In the genomic region with DNA sequence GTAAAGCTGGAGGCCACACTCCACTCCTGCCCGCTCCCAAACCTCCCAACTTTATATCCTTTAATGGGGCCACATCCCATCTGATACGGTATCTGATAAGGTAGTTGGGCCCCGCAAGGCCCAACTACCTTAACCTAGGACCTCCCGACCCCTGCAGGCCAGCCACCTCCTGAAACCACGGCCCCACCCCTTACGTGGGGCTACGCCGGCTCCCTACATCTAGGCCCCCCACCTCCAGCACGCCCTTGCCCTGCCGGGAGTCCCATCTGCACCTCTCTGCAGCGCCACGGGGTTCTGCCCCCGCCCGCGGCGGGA, we compare ENCODE assay signal across 8 cellular contexts.
A peak's percentile ranks its signal among the peaks of the same experiment; 100 is the strongest.
DNase-seq lines count a peak whose midpoint lies in the region; ATAC-seq and TF ChIP-seq lines count a peak whose summit lies in the region.

No MANE protein-coding gene starts in this region.

- H3K27ac ChIP-seq in 22Rv1, result peak overlapping the region; percentile 90
- H3K27ac ChIP-seq in RWPE1, result peak overlapping the region; percentile 87

- peak overlapping the region; percentile 94 for H3K27ac Mint-ChIP-seq in stimulated activated effector memory CD8-positive, alpha-beta T cell treated with anti-CD3 and anti-CD28 coated beads, Interleukin-12 subunit alpha, Interleukin-12 subunit beta, amount 100 ng/mL, for 72 hours

- TF ChIP-seq CTCF in 22Rv1 (IDR thresholded peaks at IDR 0.05) (no peak), RWPE1 (conservative IDR thresholded peaks at IDR 0.05; ENCODE audit: low read depth) (no peak), foreskin fibroblast (IDR thresholded peaks at IDR 0.05; ENCODE audit: low read depth, low read length) (no peak)

- CTCF ChIA-PET in RWPE1 (lab: Yijun Ruan, JAX), result interaction anchor here (0.8 kb wide), 1 partner anchor 17 kb away, joined by 3 read pairs; no protein-coding TSS in a partner anchor

- POLR2A ChIA-PET in RWPE1 (lab: Yijun Ruan, JAX; ENCODE audit: low non-redundant PET), result interaction anchor here (1.4 kb wide), 1 partner anchor 21 kb away, joined by 4 read pairs; no protein-coding TSS in a partner anchor

- peak overlapping the region; percentile 60 to 71 for H3K4me3 ChIP-seq in foreskin fibroblast (ENCODE audit: low read depth in 1 of 2, low read length in 2 of 2)

- H3K4me1 Mint-ChIP-seq in stimulated activated effector memory CD8-positive, alpha-beta T cell treated with anti-CD3 and anti-CD28 coated beads, Interleukin-12 subunit alpha, Interleukin-12 subunit beta, amount 100 ng/mL, for 72 hours, result peaks cover 66% of the 10 kb centered on the region

- DNase-seq in RWPE1 (ENCODE audit: low spot score) (no peak), foreskin fibroblast (no peak), SKM-1 (lab: John Stamatoyannopoulos, UW; ENCODE audit: unreplicated experiment) (no peak), NCI-H1436 treated with DMSO at 0.1 percent for 48 hours (lab: John Stamatoyannopoulos, UW) (no peak)
- no peak for DNase-seq in stimulated activated effector memory CD8-positive, alpha-beta T cell treated with anti-CD3 and anti-CD28 coated beads, Interleukin-12 subunit alpha, Interleukin-12 subunit beta, amount 100 ng/mL, for 72 hours (ENCODE audit: low spot score in 2 of 2)

- peaks cover 88% of the 10 kb centered on the region for H3K36me3 Mint-ChIP-seq in stimulated activated effector memory CD8-positive, alpha-beta T cell treated with anti-CD3 and anti-CD28 coated beads, Interleukin-12 subunit alpha, Interleukin-12 subunit beta, amount 100 ng/mL, for 72 hours

- ATAC-seq in GM21381 (IDR thresholded peaks at IDR 0.05; ENCODE audit: unreplicated experiment) (peak; percentile 11), HG03045 (IDR thresholded peaks at IDR 0.05; ENCODE audit: unreplicated experiment) (no peak)
- peak; percentile 11 for ATAC-seq in stimulated activated effector memory CD8-positive, alpha-beta T cell treated with anti-CD3 and anti-CD28 coated beads, Interleukin-12 subunit alpha, Interleukin-12 subunit beta, amount 100 ng/mL, for 72 hours

- H3K9me3 Mint-ChIP-seq in stimulated activated effector memory CD8-positive, alpha-beta T cell treated with anti-CD3 and anti-CD28 coated beads, Interleukin-12 subunit alpha, Interleukin-12 subunit beta, amount 100 ng/mL, for 72 hours, result no peaks in the 10 kb centered on the region

- peak overlapping the region; percentile 94 for H3K4me3 Mint-ChIP-seq in stimulated activated effector memory CD8-positive, alpha-beta T cell treated with anti-CD3 and anti-CD28 coated beads, Interleukin-12 subunit alpha, Interleukin-12 subunit beta, amount 100 ng/mL, for 72 hours
